In genomic region chr21:45872471-45872870, GRCh38 we compare ENCODE assay signal across 1 cellular context.
TF ChIP-seq lines count a peak whose summit lies in the region.

No MANE protein-coding gene starts in this region.

TF ChIP-seq in IMR-90, 13 proteins besides CTCF, POLR2A, EP300 and RAD21:
- TF ChIP-seq FOS (IDR thresholded peaks at IDR 0.05; ENCODE audit: low read depth, low read length) (no peak), SMC3 (IDR thresholded peaks at IDR 0.05; ENCODE audit: low read depth, low read length) (no peak), MAFK (IDR thresholded peaks at IDR 0.05; ENCODE audit: low read depth, low read length) (no peak), RFX5 (IDR thresholded peaks at IDR 0.05; ENCODE audit: low read depth, low read length) (no peak), RCOR1 (IDR thresholded peaks at IDR 0.05; ENCODE audit: insufficient replicate concordance, low read length) (no peak), BHLHE40 (IDR thresholded peaks at IDR 0.05; ENCODE audit: low read depth, low read length) (no peak), MXI1 (IDR thresholded peaks at IDR 0.05; ENCODE audit: borderline replicate concordance, low read depth, low read length) (no peak), ELK1 (IDR thresholded peaks at IDR 0.05; ENCODE audit: borderline replicate concordance, low read depth, low read length) (no peak), USF2 (IDR thresholded peaks at IDR 0.05; ENCODE audit: low read depth, low read length) (no peak), CHD1 (IDR thresholded peaks at IDR 0.05; ENCODE audit: low read depth, low read length) (no peak), NFE2L2 (IDR thresholded peaks at IDR 0.05; ENCODE audit: low read depth, low read length) (no peak), CEBPB (IDR thresholded peaks at IDR 0.05; ENCODE audit: low read depth, low read length) (no peak), MAZ (IDR thresholded peaks at IDR 0.05; ENCODE audit: borderline replicate concordance, low read depth, low read length) (no peak)
